1 cellular context compared by ENCODE assay signal in genomic region chr17:73042809-73043685, GRCh38.
TF ChIP-seq lines count a peak whose summit lies in the region.

No MANE protein-coding gene starts in this region.

TF ChIP-seq in IMR-90, 13 proteins besides CTCF, POLR2A, EP300 and RAD21:
- TF ChIP-seq SMC3 (IDR thresholded peaks at IDR 0.05; ENCODE audit: low read depth, low read length) (no peak), USF2 (IDR thresholded peaks at IDR 0.05; ENCODE audit: low read depth, low read length) (no peak), ELK1 (IDR thresholded peaks at IDR 0.05; ENCODE audit: borderline replicate concordance, low read depth, low read length) (no peak), MAZ (IDR thresholded peaks at IDR 0.05; ENCODE audit: borderline replicate concordance, low read depth, low read length) (no peak), CHD1 (IDR thresholded peaks at IDR 0.05; ENCODE audit: low read depth, low read length) (no peak), MAFK (IDR thresholded peaks at IDR 0.05; ENCODE audit: low read depth, low read length) (no peak), NFE2L2 (IDR thresholded peaks at IDR 0.05; ENCODE audit: low read depth, low read length) (no peak), RCOR1 (IDR thresholded peaks at IDR 0.05; ENCODE audit: insufficient replicate concordance, low read length) (no peak), FOS (IDR thresholded peaks at IDR 0.05; ENCODE audit: low read depth, low read length) (no peak), BHLHE40 (IDR thresholded peaks at IDR 0.05; ENCODE audit: low read depth, low read length) (no peak), CEBPB (IDR thresholded peaks at IDR 0.05; ENCODE audit: low read depth, low read length) (no peak), RFX5 (IDR thresholded peaks at IDR 0.05; ENCODE audit: low read depth, low read length) (no peak), MXI1 (IDR thresholded peaks at IDR 0.05; ENCODE audit: borderline replicate concordance, low read depth, low read length) (no peak)
